In genomic region chr14:31026395-31027096, GRCh38 we compare ENCODE assay signal across 9 cellular contexts. TPM values are rescaled to one million over a fixed set of nuclear protein-coding genes. Genes with fewer than 3 reads are reported as not detected.
A peak's percentile ranks its signal among the peaks of the same experiment; 100 is the strongest.
DNase-seq lines count a peak whose midpoint lies in the region; ATAC-seq, FAIRE-seq and TF ChIP-seq lines count a peak whose summit lies in the region.
"Had no signal": no experiment of that assay in that cellular context is flagged by ENCODE, and none has a peak within 500 bp of the region (broad histone marks: within the 10 kb centered on the region; RNA-seq: fewer than 3 reads in every experiment).

No MANE protein-coding gene starts in this region.

- peaks cover 0 to 3% of the 10 kb centered on the region in 2 experiments for H3K36me3 ChIP-seq in keratinocyte (ENCODE audit: control insufficient read depth in 2 of 2, extremely low read depth in 1 of 2, insufficient read depth in 2 of 2, low read length in 2 of 2)

- H3K4me1 ChIP-seq in keratinocyte (ENCODE audit: control insufficient read depth, extremely low read depth, insufficient read depth, low read length) = peaks cover 6% of the 10 kb centered on the region

- dilution Hi-C loops in keratinocyte (cut with MboI; ENCODE audit: extremely low pct_ligation_motif_present, low sequenced_read_pairs) = no loop called here

- peaks cover 6% of the 10 kb centered on the region for H4K20me1 ChIP-seq in keratinocyte (ENCODE audit: control insufficient read depth, extremely low read depth, insufficient read depth, low read length)

- peak overlapping the region; percentile 96 for H3K27ac ChIP-seq in keratinocyte (ENCODE audit: control insufficient read depth, insufficient read depth, low read length)

- FAIRE-seq in keratinocyte (lab: Jason Lieb, UNC) = peak; percentile 68
- FAIRE-seq: TTC549 had no signal

- peaks cover 49% of the 10 kb centered on the region for H3K79me2 ChIP-seq in keratinocyte (ENCODE audit: control insufficient read depth, insufficient read depth, low read length)

- peak overlapping the region; percentile 87 for H3K9ac ChIP-seq in keratinocyte (ENCODE audit: control insufficient read depth, extremely low read depth, insufficient read depth, low read length)

- TF ChIP-seq CTCF in AG10803 (conservative IDR thresholded peaks at IDR 0.05; ENCODE audit: low read length) (no peak), keratinocyte (optimal IDR thresholded peaks at IDR 0.05 in 1 of 3, IDR thresholded peaks at IDR 0.05 in 1 of 3, conservative IDR thresholded peaks at IDR 0.05 in 1 of 3; ENCODE audit: extremely low read depth in 1 of 3, insufficient read depth in 2 of 3, low read length in 3 of 3) (no peak)

- peak overlapping the region; percentile 64 for H2AFZ ChIP-seq in keratinocyte (ENCODE audit: control insufficient read depth, low read length)

- H3K9me1 ChIP-seq in keratinocyte (ENCODE audit: control insufficient read depth, extremely low read depth, insufficient read depth, low read length) = no peaks in the 10 kb centered on the region

- peak overlapping the region; percentile 90 for H3K4me2 ChIP-seq in keratinocyte (ENCODE audit: control insufficient read depth, extremely low read depth, insufficient read depth, low read depth, low read length)

- H3K9me3 ChIP-seq in keratinocyte (ENCODE audit: control insufficient read depth, low read depth, low read length) = no peaks in the 10 kb centered on the region

- H3K4me3 ChIP-seq in AG10803 (ENCODE audit: low read length) = peak overlapping the region; percentile 86
- peak overlapping the region; percentile 91 to 96 (median 91) for H3K4me3 ChIP-seq in keratinocyte (ENCODE audit: control insufficient read depth in 2 of 3, extremely low read depth in 1 of 3, insufficient read depth in 2 of 3, low read depth in 1 of 3, low read length in 3 of 3)

- no peaks in the 10 kb centered on the region for H3K27me3 ChIP-seq in keratinocyte (ENCODE audit: control insufficient read depth, extremely low read depth, insufficient read depth, low read length)

- ATAC-seq in GM19035 (IDR thresholded peaks at IDR 0.05; ENCODE audit: unreplicated experiment) = peak; percentile 94
- ATAC-seq in HG03342 (IDR thresholded peaks at IDR 0.05; ENCODE audit: unreplicated experiment) = peak; percentile 90
- ATAC-seq in activated CD4-positive, CD25-positive, alpha-beta regulatory T cell treated with anti-CD3 and anti-CD28 coated beads, Interleukin-2, amount 50 U/mL, for 24 hours = peak; percentile 93 to 95

- DNase-seq in AG10803 (ENCODE audit: low read depth) = peak; percentile 96
- DNase-seq in NCI-H345 treated with DMSO at 0.1 percent for 48 hours (lab: John Stamatoyannopoulos, UW; ENCODE audit: unreplicated experiment) = peak; percentile 86
- DNase-seq in cerebellar cortex (ENCODE audit: low spot score) = peak; percentile 97
- peak; percentile 71 for DNase-seq in keratinocyte (ENCODE audit: low read depth, low spot score)
- peak; percentile 84 to 89 (median 85) for DNase-seq in stimulated activated CD4-positive, alpha-beta T cell treated with anti-CD3 and anti-CD28 coated beads, Interleukin-12 subunit alpha, Interleukin-12 subunit beta, amount 100 ng/mL, for 48 hours (ENCODE audit: low read depth in 2 of 3, low spot score in 1 of 3)

RNA-seq across cellular contexts. Expression of gene STRN3, which starts 0.4 kb away (rescaled TPM):
- polyA plus RNA-seq in keratinocyte = 25.3 to 38.1 TPM (median 29.0 TPM) in 3 replicates
- 145 TPM for polyA plus RNA-seq in keratinocyte (2011; ENCODE audit: low read depth)
- polyA plus RNA-seq in keratinocyte (2011; cell fraction: cytosol; rRNA removed) = 16.7 and 31.5 TPM in 2 replicates
- polyA plus RNA-seq in keratinocyte (2011; cell fraction: nucleus; rRNA removed) = 34.3 and 41.9 TPM in 2 replicates
- polyA plus RNA-seq in keratinocyte (2012; ENCODE audit: low replicate concordance) = 29.8 and 35.7 TPM in 2 replicates
- 18.0 to 74.1 TPM (median 41.0 TPM) in 3 replicates for polyA minus RNA-seq in keratinocyte
- polyA minus RNA-seq in keratinocyte (2011; cell fraction: cytosol; rRNA and poly(A)+ RNA removed) = 24.6 TPM
- 56.3 and 132 TPM in 2 replicates for polyA minus RNA-seq in keratinocyte (2011; cell fraction: nucleus; rRNA and poly(A)+ RNA removed)

RNA-seq across cellular contexts. Expression of gene AP4S1, which starts 1.1 kb away (rescaled TPM):
- polyA plus RNA-seq in keratinocyte = 2.5 to 6.2 TPM (median 3.0 TPM) in 3 replicates
- 5.7 TPM for polyA plus RNA-seq in keratinocyte (2011; ENCODE audit: low read depth)
- polyA plus RNA-seq in keratinocyte (2011; cell fraction: cytosol; rRNA removed) = 2.2 and 4.9 TPM in 2 replicates
- 2.4 and 2.8 TPM in 2 replicates for polyA plus RNA-seq in keratinocyte (2011; cell fraction: nucleus; rRNA removed)
- polyA plus RNA-seq in keratinocyte (2012; ENCODE audit: low replicate concordance) = 4.3 TPM in 2 replicates
- polyA minus RNA-seq in keratinocyte = 1.1 to 2.3 TPM (median 1.9 TPM) in 3 replicates
- 2.3 TPM for polyA minus RNA-seq in keratinocyte (2011; cell fraction: cytosol; rRNA and poly(A)+ RNA removed)
- polyA minus RNA-seq in keratinocyte (2011; cell fraction: nucleus; rRNA and poly(A)+ RNA removed) = 0.95 and 3.3 TPM in 2 replicates

Comparison
In these comparisons a context has a peak if more than half of its experiments do, and no peak if none do; other contexts are left out.
1. Peak in every context shown above with its lines: DNase-seq, ATAC-seq, H3K4me3 ChIP-seq and H3K27ac ChIP-seq.